Comparison of ENCODE assay signal across 39 cellular contexts in the genomic region with DNA sequence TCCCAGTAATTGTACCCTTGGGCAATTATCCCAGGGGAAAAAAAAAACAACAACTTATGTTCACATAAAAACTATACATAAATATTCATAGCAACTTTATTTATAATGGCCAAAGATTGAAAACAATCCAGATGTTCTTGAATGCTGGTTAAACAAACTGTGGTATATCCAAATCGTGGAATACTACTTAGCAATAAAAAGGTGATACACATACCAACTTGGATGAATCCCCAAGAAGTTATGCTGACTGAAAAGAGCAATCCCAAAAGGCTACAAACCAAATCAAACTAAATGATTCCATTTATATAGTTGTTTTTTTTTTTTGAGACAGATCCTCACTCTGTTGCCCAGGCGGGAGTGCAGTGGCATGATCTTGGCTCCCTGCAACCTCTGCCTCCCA.
"Had no signal": no experiment of that assay in that cellular context is flagged by ENCODE, and none has a peak within 500 bp of the region (broad histone marks: within the 10 kb centered on the region; RNA-seq: fewer than 3 reads in every experiment).

No MANE protein-coding gene starts in this region.

- H3K4me3 ChIP-seq: adrenal gland, ascending aorta, body of pancreas, breast epithelium, cardiac muscle cell had no signal

- H3K4me3 Mint-ChIP-seq: activated naive CD4-positive, alpha-beta T cell treated with anti-CD3 and anti-CD28 coated beads for 36 hours; activated naive CD4-positive, alpha-beta T cell treated with anti-CD3 and anti-CD28 coated beads, Interleukin-2, amount 10 ng/mL, durations not matched to agents 7 days and 5 days; activated naive CD4-positive, alpha-beta T cell treated with anti-CD3 and anti-CD28 coated beads, Interleukin-2, amount 50 U/mL, for 24 hours; activated naive CD8-positive, alpha-beta T cell; activated naive CD8-positive, alpha-beta T cell treated with anti-CD3 and anti-CD28 coated beads for 36 hours; activated naive CD8-positive, alpha-beta T cell treated with anti-CD3 and anti-CD28 coated beads, Interleukin-2, amount 10 ng/mL, durations not matched to agents 7 days and 5 days; activated naive CD8-positive, alpha-beta T cell treated with anti-CD3 and anti-CD28 coated beads, Interleukin-2, amount 50 U/mL, for 24 hours; activated T-cell treated with anti-CD3 and anti-CD28 coated beads, Interleukin-2, amount 50 U/mL, for 4 hours; activated T-cell treated with anti-CD3 and anti-CD28 coated beads, Interleukin-2, amount 50 U/mL, for 72 hours; activated T-helper 1 cell treated with anti-CD3 and anti-CD28 coated beads, Interleukin-12 subunit alpha, Interleukin-12 subunit beta, Interleukin-2, Interleukin-4 antibody, amounts not matched to agents 30 ng/mL and 10 ng/mL and 1 ng/mL, durations not matched to agents 14 hours and 24 hours and 36 hours; activated T-helper 17 cell treated with anti-CD3 and anti-CD28 coated beads, Interleukin-2, amount 50 U/mL, for 72 hours; brain; central memory CD8-positive, alpha-beta T cell had no signal

- H3K4me1 Mint-ChIP-seq: activated naive CD4-positive, alpha-beta T cell treated with anti-CD3 and anti-CD28 coated beads, Interleukin-2, amount 10 ng/mL, durations not matched to agents 7 days and 5 days; activated naive CD4-positive, alpha-beta T cell treated with anti-CD3 and anti-CD28 coated beads, Interleukin-2, amount 50 U/mL, for 24 hours; activated naive CD8-positive, alpha-beta T cell treated with anti-CD3 and anti-CD28 coated beads for 36 hours; activated naive CD8-positive, alpha-beta T cell treated with anti-CD3 and anti-CD28 coated beads, Interleukin-2, amount 10 ng/mL, durations not matched to agents 7 days and 5 days; activated naive CD8-positive, alpha-beta T cell treated with anti-CD3 and anti-CD28 coated beads, Interleukin-2, amount 50 U/mL, for 24 hours; activated T-helper 17 cell treated with anti-CD3 and anti-CD28 coated beads, Interleukin-2, amount 50 U/mL, for 72 hours; central memory CD8-positive, alpha-beta T cell had no signal

- H3K36me3 Mint-ChIP-seq: activated naive CD4-positive, alpha-beta T cell treated with anti-CD3 and anti-CD28 coated beads, Interleukin-2, amount 10 ng/mL, durations not matched to agents 7 days and 5 days; activated naive CD4-positive, alpha-beta T cell treated with anti-CD3 and anti-CD28 coated beads, Interleukin-2, amount 50 U/mL, for 24 hours; activated naive CD8-positive, alpha-beta T cell treated with anti-CD3 and anti-CD28 coated beads for 36 hours; activated naive CD8-positive, alpha-beta T cell treated with anti-CD3 and anti-CD28 coated beads, Interleukin-2, amount 10 ng/mL, durations not matched to agents 7 days and 5 days; brain had no signal

- FAIRE-seq: astrocyte, bronchial epithelial cell, colon had no signal

- H3K27me3 ChIP-seq: adrenal gland, ascending aorta, body of pancreas, brain microvascular endothelial cell, breast epithelium, cardiac muscle cell had no signal

- H3K4me1 ChIP-seq: adrenal gland, ascending aorta, breast epithelium had no signal

- H3K27ac Mint-ChIP-seq: activated naive CD4-positive, alpha-beta T cell treated with anti-CD3 and anti-CD28 coated beads for 36 hours; activated naive CD4-positive, alpha-beta T cell treated with anti-CD3 and anti-CD28 coated beads, Interleukin-2, amount 10 ng/mL, durations not matched to agents 7 days and 5 days; activated naive CD4-positive, alpha-beta T cell treated with anti-CD3 and anti-CD28 coated beads, Interleukin-2, amount 50 U/mL, for 24 hours; activated naive CD4-positive, alpha-beta T cell treated with anti-CD3 and anti-CD28 coated beads, Interleukin-2, amount 50 U/mL, for 72 hours; activated naive CD8-positive, alpha-beta T cell; activated naive CD8-positive, alpha-beta T cell treated with anti-CD3 and anti-CD28 coated beads for 36 hours; activated naive CD8-positive, alpha-beta T cell treated with anti-CD3 and anti-CD28 coated beads, Interleukin-2, amount 10 ng/mL, durations not matched to agents 7 days and 5 days; activated naive CD8-positive, alpha-beta T cell treated with anti-CD3 and anti-CD28 coated beads, Interleukin-2, amount 50 U/mL, for 24 hours; activated T-cell treated with anti-CD3 and anti-CD28 coated beads, Interleukin-2, amount 50 U/mL, for 72 hours; activated T-helper 1 cell treated with anti-CD3 and anti-CD28 coated beads, Interleukin-12 subunit alpha, Interleukin-12 subunit beta, Interleukin-2, Interleukin-4 antibody, amounts not matched to agents 30 ng/mL and 10 ng/mL and 1 ng/mL, durations not matched to agents 14 hours and 24 hours and 36 hours; activated T-helper 17 cell treated with anti-CD3 and anti-CD28 coated beads, Interleukin-2, amount 50 U/mL, for 72 hours; activated T-helper 2 cell treated with anti-CD3 and anti-CD28 coated beads, Interferon-gamma antibody, Interleukin-2, Interleukin-4, amounts not matched to agents 10 μg/mL and 5 μg/mL and 100 μg/mL, durations not matched to agents 14 hours and 24 hours and 36 hours; brain had no signal

- H3K9me3 Mint-ChIP-seq: activated naive CD4-positive, alpha-beta T cell treated with anti-CD3 and anti-CD28 coated beads, Interleukin-2, amount 10 ng/mL, durations not matched to agents 7 days and 5 days; activated naive CD8-positive, alpha-beta T cell treated with anti-CD3 and anti-CD28 coated beads, Interleukin-2, amount 10 ng/mL, durations not matched to agents 7 days and 5 days; activated T-helper 1 cell treated with anti-CD3 and anti-CD28 coated beads, Interleukin-12 subunit alpha, Interleukin-12 subunit beta, Interleukin-2, Interleukin-4 antibody, amounts not matched to agents 30 ng/mL and 10 ng/mL and 1 ng/mL, durations not matched to agents 14 hours and 24 hours and 36 hours; activated T-helper 17 cell treated with anti-CD3 and anti-CD28 coated beads, Interleukin-2, amount 50 U/mL, for 72 hours; activated T-helper 2 cell treated with anti-CD3 and anti-CD28 coated beads, Interferon-gamma antibody, Interleukin-2, Interleukin-4, amounts not matched to agents 10 μg/mL and 5 μg/mL and 100 μg/mL, durations not matched to agents 14 hours and 24 hours and 36 hours; central memory CD8-positive, alpha-beta T cell had no signal

- DNase-seq: activated effector memory CD4-positive, alpha-beta T cell treated with anti-CD3 and anti-CD28 coated beads, Interleukin-2, amount 50 U/mL, for 16 hours; activated effector memory CD4-positive, alpha-beta T cell treated with Interleukin-2 at 50 U/mL for 16 hours; activated gamma-delta T cell; activated gamma-delta T cell treated with Interleukin-2 at 50 U/mL for 16 hours; activated naive CD4-positive, alpha-beta T cell; activated naive CD4-positive, alpha-beta T cell treated with anti-CD3 and anti-CD28 coated beads for 36 hours; activated naive CD4-positive, alpha-beta T cell treated with anti-CD3 and anti-CD28 coated beads, Interleukin-2, amount 10 ng/mL, durations not matched to agents 7 days and 5 days; activated naive CD4-positive, alpha-beta T cell treated with anti-CD3 and anti-CD28 coated beads, Interleukin-2, amount 50 U/mL, for 16 hours; activated naive CD4-positive, alpha-beta T cell treated with Interleukin-2 at 50 U/mL for 16 hours; activated naive CD8-positive, alpha-beta T cell treated with anti-CD3 and anti-CD28 coated beads for 36 hours; activated naive CD8-positive, alpha-beta T cell treated with anti-CD3 and anti-CD28 coated beads, Interleukin-2, amount 10 ng/mL, durations not matched to agents 7 days and 5 days; activated naive CD8-positive, alpha-beta T cell treated with anti-CD3 and anti-CD28 coated beads, Interleukin-2, amount 50 U/mL, for 24 hours; activated T-cell treated with anti-CD3 and anti-CD28 coated beads, Interleukin-2, amount 50 U/mL, for 4 hours; activated T-cell treated with anti-CD3 and anti-CD28 coated beads, Interleukin-2, amount 50 U/mL, for 48 hours; activated T-cell treated with anti-CD3 and anti-CD28 coated beads, Interleukin-2, amount 50 U/mL, for 72 hours; adrenal gland; amniotic stem cell; amygdala; anterior cingulate cortex; aorta; body of pancreas; brain microvascular endothelial cell; caudate nucleus; central memory CD4-positive, alpha-beta T cell; cerebellar nuclear complex had no signal

- H3K27me3 Mint-ChIP-seq: activated naive CD4-positive, alpha-beta T cell treated with anti-CD3 and anti-CD28 coated beads, Interleukin-2, amount 10 ng/mL, durations not matched to agents 7 days and 5 days had no signal

- H3K9me3 ChIP-seq: adrenal gland, ascending aorta, body of pancreas, breast epithelium had no signal

- ATAC-seq: activated naive CD4-positive, alpha-beta T cell treated with anti-CD3 and anti-CD28 coated beads, Interleukin-2, amount 50 U/mL, for 72 hours; activated naive CD8-positive, alpha-beta T cell treated with anti-CD3 and anti-CD28 coated beads, Interleukin-2, amount 50 U/mL, for 24 hours; activated T-cell treated with anti-CD3 and anti-CD28 coated beads, Interleukin-2, amount 50 U/mL, for 4 hours; activated T-cell treated with anti-CD3 and anti-CD28 coated beads, Interleukin-2, amount 50 U/mL, for 72 hours; activated T-helper 17 cell treated with anti-CD3 and anti-CD28 coated beads, Interleukin-2, amount 50 U/mL, for 72 hours; body of pancreas had no signal

- H3K27ac ChIP-seq: adrenal gland, ascending aorta, brain microvascular endothelial cell, breast epithelium, cardiac muscle cell had no signal

- H3K36me3 ChIP-seq: adrenal gland, ascending aorta, brain microvascular endothelial cell, breast epithelium, cardiac muscle cell had no signal
